In genomic region chr9:20950707-20951106, GRCh38 we compare ENCODE assay signal across 25 cellular contexts.
"Had no signal": no experiment of that assay in that cellular context is flagged by ENCODE, and none has a peak within 500 bp of the region (broad histone marks: within the 10 kb centered on the region; RNA-seq: fewer than 3 reads in every experiment).

No MANE protein-coding gene starts in this region.

- FAIRE-seq: colon, endothelial cell of umbilical vein, frontal cortex, kidney had no signal

- H3K27ac ChIP-seq: coronary artery, dorsolateral prefrontal cortex, esophagus muscularis mucosa, foreskin keratinocyte, gastroesophageal sphincter, heart left ventricle, hepatocyte, left lung, lower lobe of right lung had no signal

- H3K4me1 ChIP-seq: foreskin keratinocyte, heart left ventricle, left lung, lower lobe of right lung had no signal

- H3K4me2 ChIP-seq: hepatocyte had no signal

- H3K27me3 ChIP-seq: dorsolateral prefrontal cortex, esophagus muscularis mucosa, foreskin keratinocyte, gastroesophageal sphincter, heart left ventricle, hepatocyte, left lung had no signal

- H2AFZ ChIP-seq: hepatocyte had no signal

- DNase-seq: dermis blood vessel endothelial cell; dorsolateral prefrontal cortex; effector CD4-positive, alpha-beta T cell; effector memory CD4-positive, alpha-beta T cell; foreskin keratinocyte; heart left ventricle; hypothalamus; immature natural killer cell; islet precursor cell; kidney; kidney glomerular epithelial cell; left colon; left lung; left ventricle myocardium superior; lower lobe of right lung; mesenchymal stem cell; mucosa of descending colon; naive B cell had no signal

- H3K4me3 ChIP-seq: coronary artery, dorsolateral prefrontal cortex, esophagus muscularis mucosa, gastroesophageal sphincter, heart left ventricle, hepatocyte, left lung, lower lobe of right lung, mucosa of descending colon had no signal

- ATAC-seq: foreskin keratinocyte, gastroesophageal sphincter, heart left ventricle, left colon, left lung, left ventricle myocardium superior, lower lobe of right lung, mucosa of descending colon had no signal

- H3K9me3 ChIP-seq: esophagus muscularis mucosa, gastroesophageal sphincter, heart left ventricle, left lung, lower lobe of right lung, mucosa of descending colon had no signal

- H3K79me2 ChIP-seq: hepatocyte had no signal
